8 cellular contexts compared by ENCODE assay signal in genomic region chr3:125141596-125142417, GRCh38.
DNase-seq lines count a peak whose midpoint lies in the region; ATAC-seq, FAIRE-seq and TF ChIP-seq lines count a peak whose summit lies in the region.
"Had no signal": no experiment of that assay in that cellular context is flagged by ENCODE, and none has a peak within 500 bp of the region (broad histone marks: within the 10 kb centered on the region; RNA-seq: fewer than 3 reads in every experiment).

No MANE protein-coding gene starts in this region.

- no peak overlapping the region for H2AFZ ChIP-seq in keratinocyte (ENCODE audit: control insufficient read depth, low read length)

- no peak for FAIRE-seq in keratinocyte (lab: Jason Lieb, UNC)
- FAIRE-seq: islet of Langerhans had no signal

- DNase-seq in T-helper 1 cell: peak in 4 of 5 donors; percentile 30 to 92 (median 38)
- DNase-seq in astrocyte of the hippocampus (ENCODE audit: low read depth, low spot score): peak; percentile 54
- no peak for DNase-seq in keratinocyte (ENCODE audit: low read depth, low spot score)
- peak; percentile 72 to 76 for DNase-seq in stimulated activated CD4-positive, alpha-beta T cell treated with anti-CD3 and anti-CD28 coated beads, Interleukin-2, amount 100 ng/mL, for 24 hours
- DNase-seq in NCI-H526 (lab: John Stamatoyannopoulos, UW): no peak

- no peaks in the 10 kb centered on the region for H3K9me3 ChIP-seq in keratinocyte (ENCODE audit: control insufficient read depth, low read depth, low read length)

- no peak overlapping the region for H3K4me3 ChIP-seq in keratinocyte (ENCODE audit: control insufficient read depth in 2 of 3, extremely low read depth in 1 of 3, insufficient read depth in 2 of 3, low read depth in 1 of 3, low read length in 3 of 3)

- dilution Hi-C loops in keratinocyte (cut with MboI; ENCODE audit: extremely low pct_ligation_motif_present, low sequenced_read_pairs): no loop called here

- H3K27ac ChIP-seq in keratinocyte (ENCODE audit: control insufficient read depth, insufficient read depth, low read length): no peak overlapping the region

- H3K4me2 ChIP-seq in keratinocyte (ENCODE audit: control insufficient read depth, extremely low read depth, insufficient read depth, low read depth, low read length): peak overlapping the region; percentile 17

- no peaks in the 10 kb centered on the region for H3K27me3 ChIP-seq in keratinocyte (ENCODE audit: control insufficient read depth, extremely low read depth, insufficient read depth, low read length)

- TF ChIP-seq CTCF in keratinocyte (optimal IDR thresholded peaks at IDR 0.05 in 1 of 3, IDR thresholded peaks at IDR 0.05 in 1 of 3, conservative IDR thresholded peaks at IDR 0.05 in 1 of 3; ENCODE audit: extremely low read depth in 1 of 3, insufficient read depth in 2 of 3, low read length in 3 of 3): peak in 1 of 3 experiments; percentile 56

- H3K9me1 ChIP-seq in keratinocyte (ENCODE audit: control insufficient read depth, extremely low read depth, insufficient read depth, low read length): no peaks in the 10 kb centered on the region

- H3K9ac ChIP-seq in keratinocyte (ENCODE audit: control insufficient read depth, extremely low read depth, insufficient read depth, low read length): no peak overlapping the region

- no peaks in the 10 kb centered on the region for H3K79me2 ChIP-seq in keratinocyte (ENCODE audit: control insufficient read depth, insufficient read depth, low read length)

- H3K4me1 ChIP-seq in keratinocyte (ENCODE audit: control insufficient read depth, extremely low read depth, insufficient read depth, low read length): peaks cover 16% of the 10 kb centered on the region

- H4K20me1 ChIP-seq in keratinocyte (ENCODE audit: control insufficient read depth, extremely low read depth, insufficient read depth, low read length): no peaks in the 10 kb centered on the region

- no peaks in the 10 kb centered on the region for H3K36me3 ChIP-seq in keratinocyte (ENCODE audit: control insufficient read depth in 2 of 2, extremely low read depth in 1 of 2, insufficient read depth in 2 of 2, low read length in 2 of 2)

- ATAC-seq in GM18873 (IDR thresholded peaks at IDR 0.05; ENCODE audit: low FRiP score, unreplicated experiment) (peak; percentile 38), HG02981 (IDR thresholded peaks at IDR 0.05; ENCODE audit: unreplicated experiment) (peak; percentile 58)

Comparison
In these comparisons a context has a peak if more than half of its experiments do, and no peak if none do; other contexts are left out.
1. DNase-seq: peak in T-helper 1 cell (4 of 5), astrocyte of the hippocampus (single experiment) and stimulated activated CD4-positive, alpha-beta T cell treated with anti-CD3 and anti-CD28 coated beads, Interleukin-2, amount 100 ng/mL, for 24 hours (2 of 2); none in keratinocyte (single experiment) and NCI-H526 (0 of 2).